Comparison of ENCODE assay signal across 12 cellular contexts in genomic region chr18:57768557-57769326, GRCh38. TPM values are rescaled to one million over a fixed set of nuclear protein-coding genes. Genes with fewer than 3 reads are reported as not detected.
DNase-seq lines count a peak whose midpoint lies in the region; ATAC-seq and TF ChIP-seq lines count a peak whose summit lies in the region.
"Had no signal": no experiment of that assay in that cellular context is flagged by ENCODE, and none has a peak within 500 bp of the region (broad histone marks: within the 10 kb centered on the region; RNA-seq: fewer than 3 reads in every experiment).

No MANE protein-coding gene starts in this region.

- H3K27ac ChIP-seq in sigmoid colon = peak overlapping the region; percentile 49 to 81 (median 68)

- ATAC-seq in GM19397 (IDR thresholded peaks at IDR 0.05; ENCODE audit: unreplicated experiment) (no peak), GM21528 (IDR thresholded peaks at IDR 0.05; ENCODE audit: low FRiP score, unreplicated experiment) (no peak)
- ATAC-seq: GM23338 had no signal

- no peaks in the 10 kb centered on the region for H3K36me3 ChIP-seq in sigmoid colon

- peaks cover 0 to 45% (median 30%) of the 10 kb centered on the region in 4 donors for H3K4me1 ChIP-seq in sigmoid colon

- no peak overlapping the region for H3K4me3 ChIP-seq in sigmoid colon
- H3K4me3 ChIP-seq: GM23338 had no signal

- no peak for TF ChIP-seq CTCF in sigmoid colon (IDR thresholded peaks at IDR 0.05)

- DNase-seq in DMS53 treated with DMSO at 0.1 percent for 48 hours (lab: John Stamatoyannopoulos, UW; ENCODE audit: unreplicated experiment) (peak; percentile 93), NCI-H2196 (lab: John Stamatoyannopoulos, UW; ENCODE audit: unreplicated experiment) (peak; percentile 25), fibroblast of gingiva (ENCODE audit: low read depth) (peak; percentile 86), sigmoid colon (no peak), NCI-H2107 (lab: John Stamatoyannopoulos, UW) (no peak), GF-D8 (lab: John Stamatoyannopoulos, UW) (no peak)
- DNase-seq: activated T-cell treated with anti-CD3 and anti-CD28 coated beads, Interleukin-2, amount 50 U/mL, for 1 hour; NCI-H524; stimulated activated naive CD4-positive, alpha-beta T cell treated with Interleukin-2 at 50 U/mL for 16 hours had no signal

- TF ChIP-seq POLR2A in sigmoid colon (IDR thresholded peaks at IDR 0.05) = no peak

- no peaks in the 10 kb centered on the region for H3K9me3 ChIP-seq in sigmoid colon

- no peak for TF ChIP-seq EP300 in sigmoid colon (IDR thresholded peaks at IDR 0.05)

- 34 to 58% methylated on average over 8 of the region's 8 CpGs for WGBS in sigmoid colon, 2 donors

- intact Hi-C loops in sigmoid colon (cut with DNase I) = no loop called here

- H3K27me3 ChIP-seq in sigmoid colon = no peaks in the 10 kb centered on the region

RNA-seq across cellular contexts. Expression of gene ATP8B1, which starts 34.4 kb away (rescaled TPM):
- 10 to 100 TPM in 2 of 4 donors, 1 to 10 TPM in 2; 8.1 to 18.0 (median 11.6) TPM for total RNA-seq in sigmoid colon
- 10 to 100 TPM; 24.0 to 94.1 (median 24.3) TPM for polyA plus RNA-seq in sigmoid colon

Comparison
In these comparisons a context has a peak if more than half of its experiments do, and no peak if none do; other contexts are left out.
1. DNase-seq: peak in DMS53 treated with DMSO at 0.1 percent for 48 hours (single experiment), NCI-H2196 (single experiment) and fibroblast of gingiva (single experiment); none in sigmoid colon (single experiment), NCI-H2107 (single experiment) and GF-D8 (single experiment).